Comparison of ENCODE assay signal across 27 cellular contexts in genomic region chr16:23025692-23026305, GRCh38.
DNase-seq lines count a peak whose midpoint lies in the region; ATAC-seq and TF ChIP-seq lines count a peak whose summit lies in the region.
"Had no signal": no experiment of that assay in that cellular context is flagged by ENCODE, and none has a peak within 500 bp of the region (broad histone marks: within the 10 kb centered on the region; RNA-seq: fewer than 3 reads in every experiment).

No MANE protein-coding gene starts in this region.

- peak; percentile 11 for DNase-seq in COLO829 (ENCODE audit: low spot score)
- DNase-seq in HS-5 (ENCODE audit: low read depth): peak; percentile 5
- peak; percentile 45 for DNase-seq in epidermal melanocyte (ENCODE audit: insufficient read length, low spot score)
- DNase-seq in SIG-M5 treated with dmso at 0.1 percent for 504 hours (lab: John Stamatoyannopoulos, UW; ENCODE audit: unreplicated experiment): no peak
- DNase-seq in inferior parietal cortex (ENCODE audit: extremely low spot score): no peak
- DNase-seq: activated CD4-positive, alpha-beta T cell treated with anti-CD3 and anti-CD28 coated beads, Interleukin-2, amount 50 U/mL, for 4 hours; activated naive CD4-positive, alpha-beta T cell treated with anti-CD3 and anti-CD28 coated beads for 36 hours; brain microvascular endothelial cell; CD8-positive, alpha-beta memory T cell; GOT3; hippocampal formation; left ventricle myocardium inferior; naive thymus-derived CD4-positive, alpha-beta T cell; NCI-H1092; NCI-H1694 treated with DMSO at 0.1 percent for 48 hours; NCI-H2171; NCI-H510A; nucleus accumbens; PC-9; SHP77; stimulated activated CD4-positive, alpha-beta T cell treated with anti-CD3 and anti-CD28 coated beads, Interleukin-15, amount 100 ng/mL, for 24 hours; stimulated activated naive B cell treated with anti-CD40 and anti-IgM and Interleukin-4, amounts not matched to agents 10 μg/mL and 1 μg/mL and 100 μg/mL, for 72 hours had no signal

- peak overlapping the region in 2 of 3 experiments; percentile 27 to 70 for H3K27ac Mint-ChIP-seq in nephron
- H3K27ac Mint-ChIP-seq: activated naive CD4-positive, alpha-beta T cell treated with anti-CD3 and anti-CD28 coated beads for 36 hours; activated T-helper 1 cell treated with anti-CD3 and anti-CD28 coated beads, Interleukin-12 subunit alpha, Interleukin-12 subunit beta, Interleukin-2, Interleukin-4 antibody, amounts not matched to agents 30 ng/mL and 10 ng/mL and 1 ng/mL, durations not matched to agents 14 hours and 24 hours and 36 hours; CD8-positive, alpha-beta memory T cell; naive thymus-derived CD4-positive, alpha-beta T cell; stimulated activated naive B cell treated with anti-CD40 and anti-IgM and Interleukin-4, amounts not matched to agents 10 μg/mL and 1 μg/mL and 100 μg/mL, for 72 hours; WTC11 had no signal

- no peaks in the 10 kb centered on the region for H3K36me3 Mint-ChIP-seq in nephron (ENCODE audit: low read depth)
- H3K36me3 Mint-ChIP-seq: CD8-positive, alpha-beta memory T cell; naive thymus-derived CD4-positive, alpha-beta T cell; stimulated activated naive B cell treated with anti-CD40 and anti-IgM and Interleukin-4, amounts not matched to agents 10 μg/mL and 1 μg/mL and 100 μg/mL, for 72 hours; WTC11 had no signal

- H3K4me3 Mint-ChIP-seq in nephron: no peak overlapping the region
- H3K4me3 Mint-ChIP-seq: activated naive CD4-positive, alpha-beta T cell treated with anti-CD3 and anti-CD28 coated beads for 36 hours; activated T-helper 1 cell treated with anti-CD3 and anti-CD28 coated beads, Interleukin-12 subunit alpha, Interleukin-12 subunit beta, Interleukin-2, Interleukin-4 antibody, amounts not matched to agents 30 ng/mL and 10 ng/mL and 1 ng/mL, durations not matched to agents 14 hours and 24 hours and 36 hours; CD8-positive, alpha-beta memory T cell; naive thymus-derived CD4-positive, alpha-beta T cell; stimulated activated naive B cell treated with anti-CD40 and anti-IgM and Interleukin-4, amounts not matched to agents 10 μg/mL and 1 μg/mL and 100 μg/mL, for 72 hours; WTC11 had no signal

- no peak for TF ChIP-seq CTCF in nephron (IDR thresholded peaks at IDR 0.05; ENCODE audit: unreplicated experiment in 3 of 3)

- H3K9me3 Mint-ChIP-seq in nephron: no peaks in the 10 kb centered on the region
- H3K9me3 Mint-ChIP-seq: activated naive CD4-positive, alpha-beta T cell treated with anti-CD3 and anti-CD28 coated beads for 36 hours; activated T-helper 1 cell treated with anti-CD3 and anti-CD28 coated beads, Interleukin-12 subunit alpha, Interleukin-12 subunit beta, Interleukin-2, Interleukin-4 antibody, amounts not matched to agents 30 ng/mL and 10 ng/mL and 1 ng/mL, durations not matched to agents 14 hours and 24 hours and 36 hours; stimulated activated naive B cell treated with anti-CD40 and anti-IgM and Interleukin-4, amounts not matched to agents 10 μg/mL and 1 μg/mL and 100 μg/mL, for 72 hours had no signal

- ATAC-seq in GM19351 (IDR thresholded peaks at IDR 0.05; ENCODE audit: unreplicated experiment): no peak
- ATAC-seq: gastroesophageal sphincter; naive thymus-derived CD4-positive, alpha-beta T cell; stimulated activated naive B cell treated with anti-CD40 and anti-IgM and Interleukin-4, amounts not matched to agents 10 μg/mL and 1 μg/mL and 100 μg/mL, for 72 hours; WTC11 had no signal

- peaks cover 16% of the 10 kb centered on the region for H3K27me3 Mint-ChIP-seq in nephron (ENCODE audit: low read depth)

- H3K4me1 Mint-ChIP-seq in nephron: peaks cover 8% of the 10 kb centered on the region
- H3K4me1 Mint-ChIP-seq: CD8-positive, alpha-beta memory T cell; naive thymus-derived CD4-positive, alpha-beta T cell had no signal

Comparison
In these comparisons a context has a peak if more than half of its experiments do, and no peak if none do; other contexts are left out.
1. DNase-seq: peak in COLO829 (single experiment), HS-5 (single experiment) and epidermal melanocyte (single experiment); none in SIG-M5 treated with dmso at 0.1 percent for 504 hours (single experiment) and inferior parietal cortex (single experiment).